In the genomic region with DNA sequence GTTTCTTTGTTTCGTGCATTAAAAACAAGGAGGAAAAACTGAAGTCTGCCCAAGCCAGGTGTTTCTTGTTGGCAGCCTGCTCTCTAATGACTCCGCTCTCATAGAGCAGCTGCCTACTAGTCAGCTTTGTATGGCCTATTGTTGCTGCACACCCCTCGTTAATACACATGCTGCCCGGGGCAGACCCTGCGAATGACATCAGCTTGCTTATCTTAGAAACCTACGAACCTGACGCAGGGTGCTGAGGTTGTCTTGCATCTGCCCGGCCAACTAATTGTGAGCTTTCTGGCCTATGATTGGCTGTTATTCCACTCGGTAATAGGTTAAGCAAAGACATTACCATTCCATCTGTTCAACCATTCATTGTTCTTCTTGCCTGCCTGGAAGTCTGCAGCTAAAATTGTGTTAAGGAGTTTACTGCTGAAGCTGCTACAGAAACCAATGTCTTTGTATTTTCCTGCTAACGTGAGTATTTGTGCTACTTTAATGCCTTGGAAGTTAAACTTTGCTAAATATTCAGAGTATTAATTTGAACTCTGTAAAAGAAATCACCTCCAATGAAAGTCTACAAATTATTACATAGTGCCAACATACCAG, we compare ENCODE assay signal across 8 cellular contexts. TPM values are rescaled to one million over a fixed set of nuclear protein-coding genes. Genes with fewer than 3 reads are reported as not detected.
DNase-seq lines count a peak whose midpoint lies in the region; ATAC-seq, FAIRE-seq and TF ChIP-seq lines count a peak whose summit lies in the region.

No MANE protein-coding gene starts in this region.

- no peak overlapping the region for H2AFZ ChIP-seq in HepG2 (ENCODE audit: low read length)

- TF ChIP-seq CTCF in cardiac muscle cell (IDR thresholded peaks at IDR 0.05; ENCODE audit: low read depth, low read length) (no peak), transverse colon (IDR thresholded peaks at IDR 0.05) (no peak), HepG2 (CRISPR knock-in tag; IDR thresholded peaks at IDR 0.05) (no peak)

- CTCF ChIA-PET in HepG2 (lab: Yijun Ruan, JAX; ENCODE audit: low intra/inter-chr PET ratio, low total read pairs), result no interaction called here

- in situ Hi-C loops in transverse colon (cut with MboI; ENCODE audit: low pct_ligation_motif_present in 1 of 4, low pct_unique_long_range_greater_than_20kb in 1 of 4, low sequenced_read_pairs in 3 of 4), result no loop called here
- in situ Hi-C loops in HepG2 (cut with HindIII; ENCODE audit: extremely low pct_ligation_motif_present, low pct_unique_long_range_greater_than_20kb), result no loop called here

- H3K4me3 ChIP-seq in cardiac muscle cell (no peak overlapping the region), iPS-20b (ENCODE audit: low read length) (peak overlapping the region; percentile 37; the same call in 1 of the 2 replicates), transverse colon (no peak overlapping the region), HepG2 (replicated peaks in 1 of 3; ENCODE audit: insufficient read depth in 1 of 3, low read depth in 2 of 3, low read length in 3 of 3) (no peak overlapping the region)

- H3K27me3 ChIP-seq in cardiac muscle cell (no peaks in the 10 kb centered on the region), iPS-20b (ENCODE audit: insufficient read depth, low read length) (no peaks in the 10 kb centered on the region), transverse colon (no peaks in the 10 kb centered on the region), HepG2 (ENCODE audit: control insufficient read depth in 1 of 2, insufficient read depth in 2 of 2, low read length in 2 of 2) (no peaks in the 10 kb centered on the region)

- H3K36me3 ChIP-seq in cardiac muscle cell, result no peaks in the 10 kb centered on the region
- H3K36me3 ChIP-seq in iPS-20b (ENCODE audit: insufficient read depth, low read depth, low read length), result no peaks in the 10 kb centered on the region
- no peaks in the 10 kb centered on the region for H3K36me3 ChIP-seq in transverse colon
- no peaks in the 10 kb centered on the region for H3K36me3 ChIP-seq in HepG2 (replicated peaks in 1 of 2; ENCODE audit: control insufficient read depth in 1 of 2, insufficient read depth in 2 of 2, low read length in 2 of 2)

- no peak overlapping the region for H3K4me2 ChIP-seq in HepG2 (ENCODE audit: low read depth, low read length)

- TF ChIP-seq RAD21 in HepG2 (CRISPR knock-in tag; IDR thresholded peaks at IDR 0.05), result no peak

- no peaks in the 10 kb centered on the region for H3K79me2 ChIP-seq in HepG2 (ENCODE audit: insufficient read depth, low read length)

- no peak for FAIRE-seq in HepG2 (lab: Jason Lieb, UNC)

- intact Hi-C loops in Right ventricle myocardium inferior (cut with DNase I), result no loop called here
- intact Hi-C loops in transverse colon (cut with DNase I; ENCODE audit: low total_unique reads), result no loop called here
- intact Hi-C loops in HepG2 (cut with micrococcal nuclease; ENCODE audit: unreplicated experiment), result no loop called here

- WGBS in transverse colon (ENCODE audit: low coverage in 1 of 2), 2 donors, result 25 to 56% methylated on average over 5 to 10 of the region's 10 CpGs
- 96% methylated on average over 10 of the region's 10 CpGs for WGBS in HepG2 (ENCODE audit: low lambda C conversion rate)

- BruUV-seq in HepG2 (replicated peaks; lab: Mats Ljungman, UMichigan), result no TSS peak

- H3K27ac ChIP-seq in cardiac muscle cell (no peak overlapping the region), iPS-20b (ENCODE audit: low read length) (peak overlapping the region; percentile 12), transverse colon (no peak overlapping the region), HepG2 (ENCODE audit: extremely low read length, insufficient read depth, low read length) (no peak overlapping the region)

- DNase-seq in cardiac muscle cell (ENCODE audit: low read depth in 1 of 2, low spot score in 1 of 2) (peak; percentile 9 to 70), Right ventricle myocardium inferior (ENCODE audit: missing footprints) (no peak), SHP77 (lab: John Stamatoyannopoulos, UW) (peak; percentile 99), transverse colon (peak; percentile 14), HepG2 (ENCODE audit: low spot score) (no peak), hippocampal formation (lab: John Stamatoyannopoulos, UW) (no peak)

- TF ChIP-seq POLR2A in transverse colon (IDR thresholded peaks at IDR 0.05), result no peak
- TF ChIP-seq POLR2A in HepG2 (IDR thresholded peaks at IDR 0.05; ENCODE audit: insufficient read depth in 1 of 2, low read depth in 2 of 2, low read length in 2 of 2), result no peak

- H3K9me3 ChIP-seq in cardiac muscle cell (ENCODE audit: low read depth) (no peaks in the 10 kb centered on the region), iPS-20b (ENCODE audit: insufficient read depth, low read depth, low read length) (no peaks in the 10 kb centered on the region), transverse colon (no peaks in the 10 kb centered on the region), HepG2 (ENCODE audit: low read length) (no peaks in the 10 kb centered on the region)

- POLR2A ChIA-PET in HepG2 (lab: Yijun Ruan, JAX), result no interaction called here

- H3K4me1 ChIP-seq in cardiac muscle cell (ENCODE audit: low read depth), result peaks cover 12% of the 10 kb centered on the region
- H3K4me1 ChIP-seq in iPS-20b (ENCODE audit: insufficient read depth, low read length), result peaks cover 38% of the 10 kb centered on the region
- H3K4me1 ChIP-seq in transverse colon, result peaks cover 0 to 8% (median 3%) of the 10 kb centered on the region in 4 donors
- H3K4me1 ChIP-seq in HepG2 (ENCODE audit: insufficient read depth, low read length), result peaks cover 3% of the 10 kb centered on the region

- H3K9ac ChIP-seq in iPS-20b (ENCODE audit: low read depth, low read length), result peak overlapping the region; percentile 23; the same call in 1 of the 2 replicates
- no peak overlapping the region for H3K9ac ChIP-seq in HepG2 (ENCODE audit: insufficient read depth, low read depth, low read length)

- ATAC-seq in Right ventricle myocardium inferior, result no peak
- no peak for ATAC-seq in HepG2
- no peak for ATAC-seq in HG03025 (IDR thresholded peaks at IDR 0.05; ENCODE audit: low FRiP score, unreplicated experiment)

- no peaks in the 10 kb centered on the region for H4K20me1 ChIP-seq in HepG2 (ENCODE audit: insufficient read depth, low read length)

- TF ChIP-seq EP300 in transverse colon (IDR thresholded peaks at IDR 0.05; ENCODE audit: low read depth) (no peak), HepG2 (IDR thresholded peaks at IDR 0.05; ENCODE audit: low read depth in 2 of 2, low read length in 2 of 2) (no peak), HepG2 (CRISPR knock-in tag; IDR thresholded peaks at IDR 0.05; ENCODE audit: borderline replicate concordance) (no peak)

TF ChIP-seq in HepG2, 621 proteins besides CTCF, POLR2A, EP300 and RAD21:
- TF ChIP-seq, protein P1, sequence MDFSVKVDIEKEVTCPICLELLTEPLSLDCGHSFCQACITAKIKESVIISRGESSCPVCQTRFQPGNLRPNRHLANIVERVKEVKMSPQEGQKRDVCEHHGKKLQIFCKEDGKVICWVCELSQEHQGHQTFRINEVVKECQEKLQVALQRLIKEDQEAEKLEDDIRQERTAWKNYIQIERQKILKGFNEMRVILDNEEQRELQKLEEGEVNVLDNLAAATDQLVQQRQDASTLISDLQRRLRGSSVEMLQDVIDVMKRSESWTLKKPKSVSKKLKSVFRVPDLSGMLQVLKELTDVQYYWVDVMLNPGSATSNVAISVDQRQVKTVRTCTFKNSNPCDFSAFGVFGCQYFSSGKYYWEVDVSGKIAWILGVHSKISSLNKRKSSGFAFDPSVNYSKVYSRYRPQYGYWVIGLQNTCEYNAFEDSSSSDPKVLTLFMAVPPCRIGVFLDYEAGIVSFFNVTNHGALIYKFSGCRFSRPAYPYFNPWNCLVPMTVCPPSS (IDR thresholded peaks at IDR 0.05), result no peak
- no peak for TF ChIP-seq MBD4 (IDR thresholded peaks at IDR 0.05; ENCODE audit: borderline replicate concordance, low read length)
- no peak for TF ChIP-seq ZNF615 (CRISPR knock-in tag; IDR thresholded peaks at IDR 0.05; ENCODE audit: borderline replicate concordance)

RNA-seq across cellular contexts. Expression of gene ZC3H12C, which starts 37.5 kb away (rescaled TPM):
- total RNA-seq in cardiac muscle cell (7.0 and 7.1 TPM in 2 replicates), Right ventricle myocardium inferior (18.0 TPM), transverse colon (10 to 100 TPM in 2 of 4 donors, 1 to 10 TPM in 2; 6.4 to 21.2 (median 14.4) TPM), HepG2 (2016; rRNA removed; fragmentation: Illumina TruSeq; extraction: Trizol) (5.7 and 6.8 TPM in 2 replicates)
- polyA plus RNA-seq in cardiac muscle cell (1.0 and 1.7 TPM in 2 replicates), HepG2 (2011; rRNA removed) (2.2 and 2.4 TPM in 2 replicates)
- 9.0 and 9.5 TPM in 2 replicates for total RNA-seq in HepG2 (2016; cell fraction: cytosol; rRNA removed; fragmentation: Illumina TruSeq; extraction: Trizol; ENCODE audit: low read depth)
- 5.1 and 5.4 TPM in 2 replicates for total RNA-seq in HepG2 (2016; cell fraction: insoluble cytoplasmic fraction; rRNA removed; fragmentation: Illumina TruSeq; extraction: Trizol)
- total RNA-seq in HepG2 (2016; cell fraction: membrane; rRNA removed; fragmentation: Illumina TruSeq; extraction: Trizol), result 5.2 and 6.0 TPM in 2 replicates
- total RNA-seq in HepG2 (2016; cell fraction: nucleus; rRNA removed; fragmentation: Illumina TruSeq; extraction: Trizol), result 7.1 and 8.4 TPM in 2 replicates
- polyA plus RNA-seq in HepG2 (2011; cell fraction: cytosol; rRNA removed), result 1.3 and 1.4 TPM in 2 replicates
- polyA plus RNA-seq in HepG2 (2011; cell fraction: nucleus; rRNA removed), result 4.8 and 6.1 TPM in 2 replicates
- polyA plus RNA-seq in HepG2 (2012), result 1.3 and 1.5 TPM in 2 replicates
- polyA plus RNA-seq in HepG2 (2016; cell fraction: cytosol; fragmentation: Illumina TruSeq; extraction: Trizol; ENCODE audit: low read depth), result 0.08 TPM in 2 replicates
- 2.1 and 2.3 TPM in 2 replicates for polyA plus RNA-seq in HepG2 (2016; cell fraction: insoluble cytoplasmic fraction; fragmentation: Illumina TruSeq; extraction: Trizol; ENCODE audit: low read depth)
- polyA plus RNA-seq in HepG2 (2016; cell fraction: membrane; fragmentation: Illumina TruSeq; extraction: Trizol; ENCODE audit: low read depth), result 0.30 TPM in 2 replicates
- polyA plus RNA-seq in HepG2 (2016; cell fraction: nucleus; fragmentation: Illumina TruSeq; extraction: Trizol; ENCODE audit: insufficient read depth, low read depth), result 4.9 and 5.1 TPM in 2 replicates
- polyA minus RNA-seq in HepG2 (2011; rRNA and poly(A)+ RNA removed; ENCODE audit: low replicate concordance), result 4.1 and 15.9 TPM in 2 replicates
- 3.7 and 4.2 TPM in 2 replicates for polyA minus RNA-seq in HepG2 (2011; cell fraction: cytosol; rRNA and poly(A)+ RNA removed)
- polyA minus RNA-seq in HepG2 (2011; cell fraction: nucleus; rRNA and poly(A)+ RNA removed), result 9.8 and 12.9 TPM in 2 replicates

Comparison
In these comparisons a context has a peak if more than half of its experiments do, and no peak if none do; other contexts are left out.
1. DNase-seq: peak in cardiac muscle cell (2 of 2), SHP77 (2 of 2) and transverse colon (single experiment); none in Right ventricle myocardium inferior (single experiment), HepG2 (single experiment) and hippocampal formation (0 of 2).